Comparison of ENCODE assay signal across 1 cellular context in genomic region chr2:181063696-181064095, GRCh38.
TF ChIP-seq lines count a peak whose summit lies in the region.

No MANE protein-coding gene starts in this region.

TF ChIP-seq in IMR-90, 13 proteins besides CTCF, POLR2A, EP300 and RAD21 (continued from another document):
- TF ChIP-seq BHLHE40 (IDR thresholded peaks at IDR 0.05; ENCODE audit: low read depth, low read length) (no peak), MAFK (IDR thresholded peaks at IDR 0.05; ENCODE audit: low read depth, low read length) (no peak), MAZ (IDR thresholded peaks at IDR 0.05; ENCODE audit: borderline replicate concordance, low read depth, low read length) (no peak)
